In the genomic region with DNA sequence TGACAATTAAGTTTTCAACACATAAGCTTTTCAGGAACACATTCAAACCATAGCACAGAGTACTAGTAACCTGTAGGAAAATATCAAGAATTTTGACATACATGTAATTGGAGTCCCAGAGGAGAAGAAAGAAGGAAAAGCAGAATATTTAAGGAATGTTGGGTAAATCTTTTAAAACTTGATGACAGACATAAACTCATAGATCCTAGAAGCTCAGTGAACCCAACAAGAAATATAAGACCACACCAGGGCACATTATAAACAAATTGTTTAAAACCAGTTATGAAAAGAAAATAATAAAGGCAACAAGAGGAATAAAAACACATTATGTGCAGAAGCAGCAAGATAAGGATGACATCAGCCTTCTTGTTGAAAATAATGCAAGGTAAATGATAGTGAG, we compare ENCODE assay signal across 36 cellular contexts.
"Had no signal": no experiment of that assay in that cellular context is flagged by ENCODE, and none has a peak within 500 bp of the region (broad histone marks: within the 10 kb centered on the region; RNA-seq: fewer than 3 reads in every experiment).

No MANE protein-coding gene starts in this region.

- H3K4me3 ChIP-seq: MG63 had no signal

- H3K27me3 ChIP-seq: MG63 had no signal

- H3K36me3 ChIP-seq: MG63 had no signal

- DNase-seq: Karpas-422, Kasumi-1, MG63, MM.1S, MV-4-11, NCI-H1048, NCI-H1092, NCI-H1092 treated with DMSO at 0.1 percent for 48 hours, NCI-H1105, NCI-H1105 treated with DMSO at 0.1 percent for 48 hours, NCI-H1417, NCI-H1417 treated with DMSO at 0.1 percent for 48 hours, NCI-H1436, NCI-H1436 treated with DMSO at 0.1 percent for 48 hours, NCI-H146, NCI-H1694, NCI-H1694 treated with DMSO at 0.1 percent for 48 hours, NCI-H187, NCI-H187 treated with DMSO at 0.1 percent for 48 hours, NCI-H1930, NCI-H2029, NCI-H2029 treated with DMSO at 0.1 percent for 48 hours, NCI-H2081, NCI-H2081 treated with DMSO at 0.1 percent for 48 hours, NCI-H2107, NCI-H2171, NCI-H2171 treated with DMSO at 0.1 percent for 48 hours, NCI-H2227 treated with DMSO at 0.1 percent for 48 hours, NCI-H226, NCI-H345, NCI-H446, NCI-H446 treated with DMSO at 0.1 percent for 48 hours, NCI-H510A, NCI-H510A treated with DMSO at 0.1 percent for 48 hours, NCI-H524, NCI-H524 treated with DMSO at 0.1 percent for 48 hours had no signal
